In the genomic region with DNA sequence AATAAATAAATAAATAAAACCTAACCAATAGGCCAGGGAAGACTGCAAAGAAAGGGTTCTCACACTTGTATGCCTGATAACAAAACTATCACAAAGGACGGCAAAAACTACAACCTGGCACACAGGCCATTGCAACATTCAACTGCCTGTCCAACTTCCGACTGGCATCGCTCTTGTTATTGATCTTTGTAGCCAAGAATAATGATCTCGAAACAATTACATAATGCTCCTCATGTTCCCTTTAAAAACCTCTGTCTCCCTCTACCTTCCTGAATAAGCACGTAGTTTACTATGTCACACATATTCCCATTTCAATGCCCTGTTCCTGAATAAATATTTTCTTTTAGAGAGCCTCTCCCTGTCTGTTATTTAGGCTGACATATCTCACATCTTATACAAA, we compare ENCODE assay signal across 17 cellular contexts.
"Had no signal": no experiment of that assay in that cellular context is flagged by ENCODE, and none has a peak within 500 bp of the region (broad histone marks: within the 10 kb centered on the region; RNA-seq: fewer than 3 reads in every experiment).

No MANE protein-coding gene starts in this region.

- ATAC-seq: lower lobe of right lung; natural killer cell treated with Interleukin-12 subunit alpha and Interleukin-12 subunit beta and Interleukin-15 and Interleukin-18, amount 100 ng/mL, for 72 hours; upper lobe of right lung had no signal

- H3K27me3 Mint-ChIP-seq: central memory CD8-positive, alpha-beta T cell; natural killer cell treated with Interleukin-12 subunit alpha and Interleukin-12 subunit beta and Interleukin-15 and Interleukin-18, amount 100 ng/mL, for 72 hours had no signal

- H3K27ac Mint-ChIP-seq: natural killer cell treated with Interleukin-12 subunit alpha and Interleukin-12 subunit beta and Interleukin-15 and Interleukin-18, amount 100 ng/mL, for 72 hours; T-helper 2 cell treated with Interferon-gamma antibody and Interleukin-4, amounts not matched to agents 5 μg/mL and 100 μg/mL, for 36 hours had no signal

- H3K4me1 ChIP-seq: esophagus muscularis mucosa, lower lobe of right lung, upper lobe of right lung had no signal

- H3K9me3 ChIP-seq: esophagus muscularis mucosa, lower lobe of right lung, neutrophil, upper lobe of right lung had no signal

- H3K27me3 ChIP-seq: esophagus muscularis mucosa, neutrophil, upper lobe of right lung had no signal

- H3K9me3 Mint-ChIP-seq: central memory CD8-positive, alpha-beta T cell; natural killer cell treated with Interleukin-12 subunit alpha and Interleukin-12 subunit beta and Interleukin-15 and Interleukin-18, amount 100 ng/mL, for 72 hours; T-helper 2 cell treated with Interferon-gamma antibody and Interleukin-4, amounts not matched to agents 5 μg/mL and 100 μg/mL, for 36 hours had no signal

- H3K4me3 ChIP-seq: esophagus muscularis mucosa, lower lobe of right lung, upper lobe of right lung had no signal

- H3K27ac ChIP-seq: esophagus muscularis mucosa, lower lobe of right lung, neutrophil, upper lobe of right lung had no signal

- H3K36me3 Mint-ChIP-seq: natural killer cell treated with Interleukin-12 subunit alpha and Interleukin-12 subunit beta and Interleukin-15 and Interleukin-18, amount 100 ng/mL, for 72 hours had no signal

- H3K4me3 Mint-ChIP-seq: central memory CD8-positive, alpha-beta T cell; natural killer cell treated with Interleukin-12 subunit alpha and Interleukin-12 subunit beta and Interleukin-15 and Interleukin-18, amount 100 ng/mL, for 72 hours; T-helper 2 cell treated with Interferon-gamma antibody and Interleukin-4, amounts not matched to agents 5 μg/mL and 100 μg/mL, for 36 hours had no signal

- H3K36me3 ChIP-seq: esophagus muscularis mucosa, lower lobe of right lung, neutrophil, upper lobe of right lung had no signal

- DNase-seq: activated CD4-positive, alpha-beta T cell treated with anti-CD3 and anti-CD28 coated beads, Interleukin-2, amount 50 U/mL, for 1 hour; activated CD4-positive, CD25-positive, alpha-beta regulatory T cell treated with anti-CD3 and anti-CD28 coated beads, Interleukin-2, amount 50 U/mL, for 72 hours; activated CD8-positive, alpha-beta memory T cell treated with anti-CD3 and anti-CD28 coated beads, Interleukin-2, amount 50 U/mL, for 4 hours; activated effector memory CD4-positive, alpha-beta T cell treated with anti-CD3 and anti-CD28 coated beads, Interleukin-2, amount 50 U/mL, for 16 hours; activated naive CD4-positive, alpha-beta T cell treated with anti-CD3 and anti-CD28 coated beads, Interleukin-2, amount 50 U/mL, for 16 hours; activated T-cell treated with anti-CD3 and anti-CD28 coated beads, Interleukin-2, amount 50 U/mL, for 48 hours; aorta; cortex of kidney; effector CD8-positive, alpha-beta T cell; lower lobe of right lung; stimulated activated naive CD4-positive, alpha-beta T cell; upper lobe of right lung had no signal
